In genomic region chr6:35208419-35208818, GRCh38 we compare ENCODE assay signal across 1 cellular context.
TF ChIP-seq lines count a peak whose summit lies in the region.

No MANE protein-coding gene starts in this region.

TF ChIP-seq in K562, 482 proteins besides CTCF, POLR2A, EP300 and RAD21:
- TF ChIP-seq ELF4 (CRISPR knock-in tag; IDR thresholded peaks at IDR 0.05): 0 out of 2 replicates have a peak, but pooled peaks have one; percentile 39
- TF ChIP-seq TCF7 (IDR thresholded peaks at IDR 0.05; ENCODE audit: borderline replicate concordance): no peak
- TF ChIP-seq CTBP1 (IDR thresholded peaks at IDR 0.05; ENCODE audit: borderline replicate concordance): 0 out of 2 replicates have a peak, but pooled peaks have one; percentile 51
- peak; percentile 68 for TF ChIP-seq GATA2 (CRISPR knock-in tag; IDR thresholded peaks at IDR 0.05)
TF ChIP-seq in K562: peak in this region for 3.
